In the genomic region with DNA sequence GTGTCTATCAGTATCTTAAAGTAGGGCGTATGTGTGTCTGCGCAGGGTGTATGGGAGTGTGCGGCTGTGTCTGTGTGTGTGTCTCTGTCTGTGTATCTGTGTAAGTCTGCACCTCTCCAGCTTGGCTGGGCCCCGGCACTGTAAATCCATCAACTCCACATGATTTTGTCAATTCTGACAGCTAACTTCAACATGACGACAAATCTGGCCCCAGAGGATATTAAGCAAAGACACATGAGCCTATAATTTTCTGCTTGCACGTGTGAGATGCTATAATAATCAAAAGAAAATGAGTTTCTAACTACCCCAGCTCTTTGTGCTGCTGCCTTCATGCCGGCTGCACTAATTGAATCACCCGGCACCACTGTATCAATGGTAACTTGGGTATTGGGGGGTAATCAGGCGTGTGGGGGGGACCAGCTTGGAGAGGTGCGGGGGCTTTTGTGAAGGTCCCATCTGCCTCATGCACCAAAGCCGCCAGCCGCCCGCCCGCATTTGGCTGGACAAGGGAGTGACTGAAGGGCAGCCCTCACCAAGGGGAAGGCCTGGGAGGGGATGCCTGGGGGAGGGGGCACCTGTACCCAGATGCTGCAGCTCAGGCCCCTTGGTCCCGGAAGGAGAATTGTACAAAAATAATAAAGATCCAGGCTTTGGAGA, we compare ENCODE assay signal across 24 cellular contexts. TPM values are rescaled to one million over a fixed set of nuclear protein-coding genes. Genes with fewer than 3 reads are reported as not detected.
"Had no signal": no experiment of that assay in that cellular context is flagged by ENCODE, and none has a peak within 500 bp of the region (broad histone marks: within the 10 kb centered on the region; RNA-seq: fewer than 3 reads in every experiment).

No MANE protein-coding gene starts in this region.

- FAIRE-seq: endometrium, kidney had no signal

- ATAC-seq: left cardiac atrium; lower lobe of right lung; psoas muscle; stimulated activated naive B cell treated with anti-CD40 and anti-IgM and Interleukin-4, amounts not matched to agents 10 μg/mL and 1 μg/mL and 100 μg/mL, for 72 hours; stimulated activated naive CD8-positive, alpha-beta T cell treated with anti-CD3 and anti-CD28 coated beads, Interleukin-15, amount 100 ng/mL, for 72 hours had no signal

- H3K9me3 ChIP-seq: esophagus squamous epithelium, neutrophil, psoas muscle, thoracic aorta had no signal

- H3K4me1 ChIP-seq: esophagus squamous epithelium, left ventricle myocardium inferior, lower lobe of right lung, psoas muscle, right atrium auricular region, sigmoid colon had no signal

- H3K4me3 ChIP-seq: esophagus squamous epithelium, left ventricle myocardium inferior, lower lobe of right lung, psoas muscle, right atrium auricular region, sigmoid colon, skin epidermis, thoracic aorta had no signal

- H3K27ac ChIP-seq: epithelial cell of prostate, esophagus squamous epithelium, left ventricle myocardium inferior, lower lobe of right lung, neutrophil, psoas muscle, right atrium auricular region, sigmoid colon, skin epidermis, thoracic aorta had no signal

- DNase-seq: effector memory CD4-positive, alpha-beta T cell; esophagus squamous epithelium; foreskin fibroblast; immature natural killer cell; kidney; left cardiac atrium; left ventricle myocardium inferior; lower lobe of right lung; midbrain; psoas muscle; sigmoid colon; stimulated activated CD4-positive, alpha-beta T cell treated with anti-CD3 and anti-CD28 coated beads, Interleukin-2, amount 100 ng/mL, for 24 hours; stimulated activated naive B cell treated with anti-CD40 and anti-IgM and Interleukin-4, amounts not matched to agents 10 μg/mL and 1 μg/mL and 100 μg/mL, for 72 hours; stimulated activated naive CD8-positive, alpha-beta T cell treated with anti-CD3 and anti-CD28 coated beads, Interleukin-15, amount 100 ng/mL, for 72 hours; substantia nigra; trophoblast cell had no signal

- H3K36me3 ChIP-seq: esophagus squamous epithelium, left ventricle myocardium inferior, lower lobe of right lung, neutrophil, right atrium auricular region, sigmoid colon, thoracic aorta had no signal

RNA-seq across cellular contexts. Expression of gene LHX1, which starts 57.5 kb away (rescaled TPM):
- total RNA-seq: esophagus squamous epithelium, left cardiac atrium, left ventricle myocardium inferior, lower lobe of right lung, osteoblast, psoas muscle, right atrium auricular region, sigmoid colon, thoracic aorta had no signal
- polyA plus RNA-seq: immature natural killer cell, psoas muscle, sigmoid colon, urinary bladder had no signal
